ENCODE assay signal across 7 cellular contexts in genomic region chr20:13389115-13389514, GRCh38.
"Had no signal": no experiment of that assay in that cellular context is flagged by ENCODE, and none has a peak within 500 bp of the region (broad histone marks: within the 10 kb centered on the region; RNA-seq: fewer than 3 reads in every experiment).

No MANE protein-coding gene starts in this region.

- DNase-seq: GM23248, GOT3, H7, H9, HCEC 1CT, HFFc6 had no signal

- H3K4me3 Mint-ChIP-seq: GM23338, H9, HFFc6 had no signal

- H3K4me1 Mint-ChIP-seq: GM23338 had no signal

- H3K9me3 Mint-ChIP-seq: H9, HFFc6 had no signal

- H3K27ac ChIP-seq: GM23248 had no signal

- H3K27ac Mint-ChIP-seq: HFFc6 had no signal
